Comparison of ENCODE assay signal across 17 cellular contexts in the genomic region with DNA sequence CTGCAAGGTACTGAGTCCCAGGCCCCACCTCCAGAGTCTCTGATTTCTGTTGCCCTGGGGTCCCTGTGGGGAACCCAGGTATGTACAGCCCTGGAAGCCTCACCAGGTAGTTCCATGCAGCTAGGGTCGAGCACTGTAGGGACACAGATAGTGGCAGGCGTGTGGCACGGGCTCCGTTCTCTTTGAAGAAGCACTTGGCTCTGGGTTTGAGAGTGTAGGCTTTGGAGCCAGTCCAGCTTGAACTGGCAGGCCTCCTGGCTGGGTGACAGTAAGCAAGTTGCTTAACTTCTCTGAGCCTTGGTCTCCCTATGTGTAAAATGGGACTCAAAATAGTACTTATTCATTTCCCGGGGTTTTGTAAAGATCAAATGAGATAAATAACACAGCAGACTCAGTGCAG. TPM values are rescaled to one million over a fixed set of nuclear protein-coding genes. Genes with fewer than 3 reads are reported as not detected.
"Had no signal": no experiment of that assay in that cellular context is flagged by ENCODE, and none has a peak within 500 bp of the region (broad histone marks: within the 10 kb centered on the region; RNA-seq: fewer than 3 reads in every experiment).

No MANE protein-coding gene starts in this region.

- ATAC-seq: effector memory CD8-positive, alpha-beta T cell; gastrocnemius medialis; left lung; natural killer cell treated with Interleukin-12 subunit alpha and Interleukin-12 subunit beta and Interleukin-15 and Interleukin-18, amount 100 ng/mL, for 72 hours; pancreas; right cardiac atrium; stimulated activated naive CD8-positive, alpha-beta T cell treated with anti-CD3 and anti-CD28 coated beads, Interleukin-15, Interleukin-2, amounts not matched to agents 100 U/mL and 50 U/mL, for 24 hours had no signal

- H3K27ac ChIP-seq: epithelial cell of prostate, esophagus muscularis mucosa, gastrocnemius medialis, left lung, lower lobe of right lung, neural progenitor cell, pancreas, suprapubic skin, thyroid gland had no signal

- H3K27me3 ChIP-seq: pancreas had no signal

- H3K4me3 ChIP-seq: esophagus muscularis mucosa, gastrocnemius medialis, left lung, lower lobe of right lung, neural progenitor cell, pancreas, smooth muscle cell, suprapubic skin, thyroid gland had no signal

- DNase-seq: effector memory CD8-positive, alpha-beta T cell; gastrocnemius medialis; islet precursor cell; lower lobe of right lung; occipital lobe; stimulated activated CD4-positive, alpha-beta T cell treated with anti-CD3 and anti-CD28 coated beads, Interleukin-2, amount 100 ng/mL, for 48 hours; stimulated activated naive CD8-positive, alpha-beta T cell treated with anti-CD3 and anti-CD28 coated beads, Interleukin-15, Interleukin-2, amounts not matched to agents 100 U/mL and 50 U/mL, for 24 hours; thyroid gland had no signal

RNA-seq across cellular contexts. Expression of a gene that starts 5.6 kb away (rescaled TPM):
- total RNA-seq: natural killer cell treated with Interleukin-12 subunit alpha and Interleukin-12 subunit beta and Interleukin-15 and Interleukin-18, amount 100 ng/mL, for 72 hours had no signal
